Comparison of ENCODE assay signal across 12 cellular contexts in genomic region chr3:147139341-147139740, GRCh38.
A peak's percentile ranks its signal among the peaks of the same experiment; 100 is the strongest.
DNase-seq lines count a peak whose midpoint lies in the region.
"Had no signal": no experiment of that assay in that cellular context is flagged by ENCODE, and none has a peak within 500 bp of the region (broad histone marks: within the 10 kb centered on the region; RNA-seq: fewer than 3 reads in every experiment).

No MANE protein-coding gene starts in this region.

- DNase-seq in NCI-H2171 treated with DMSO at 0.1 percent for 48 hours (lab: John Stamatoyannopoulos, UW) (peak; percentile 50), NCI-H2171 (lab: John Stamatoyannopoulos, UW) (no peak), fibroblast of gingiva (ENCODE audit: low read depth) (peak; percentile 30), myocyte (ENCODE audit: low read depth) (peak; percentile 20), cerebellar cortex (ENCODE audit: low spot score) (no peak), activated gamma-delta T cell treated with Interleukin-2 at 50 U/mL for 16 hours (no peak)
- DNase-seq: AML-193; Caco-2; Calu3; CD4-positive, alpha-beta T cell; CD8-positive, alpha-beta T cell; DMS79 treated with DMSO at 0.1 percent for 48 hours had no signal

Comparison
In these comparisons a context has a peak if more than half of its experiments do, and no peak if none do; other contexts are left out.
1. DNase-seq: peak in NCI-H2171 treated with DMSO at 0.1 percent for 48 hours (single experiment), fibroblast of gingiva (single experiment) and myocyte (single experiment); none in NCI-H2171 (single experiment), cerebellar cortex (single experiment) and activated gamma-delta T cell treated with Interleukin-2 at 50 U/mL for 16 hours (single experiment).